In genomic region chr10:100826983-100827818, GRCh38 we compare ENCODE assay signal across 8 cellular contexts.
DNase-seq lines count a peak whose midpoint lies in the region; ATAC-seq and TF ChIP-seq lines count a peak whose summit lies in the region.

No MANE protein-coding gene starts in this region.

- H3K27me3 ChIP-seq in BLaER1 treated with 17β-estradiol and CSF1 and Interleukin-3, amounts not matched to agents 10 nM and 100 nM: peaks cover 76 to 96% (median 89%) of the 10 kb centered on the region in 11 experiments
- H3K27me3 ChIP-seq in HUES48 (ENCODE audit: control insufficient read depth, insufficient read depth, low read length) (peaks cover 100% of the 10 kb centered on the region), esophagus squamous epithelium (peaks cover 27 to 100% (median 49%) of the 10 kb centered on the region in 4 donors)

- H3K4me3 ChIP-seq in BLaER1 treated with 17β-estradiol and CSF1 and Interleukin-3, amounts not matched to agents 10 nM and 100 nM: peak overlapping the region; percentile 11 to 56 (median 33); a peak in 15 of 20 replicates
- H3K4me3 ChIP-seq in HUES48 (ENCODE audit: low read depth, low read length): peak overlapping the region; percentile 47
- H3K4me3 ChIP-seq in esophagus squamous epithelium: peak overlapping the region; percentile 3 to 56 (median 30)

- no peaks in the 10 kb centered on the region for H3K9me3 Mint-ChIP-seq in activated CD4-positive, alpha-beta T cell treated with anti-CD3 and anti-CD28 coated beads, Interleukin-2, amount 10 ng/mL, durations not matched to agents 24 days and 14 days
- no peaks in the 10 kb centered on the region for H3K9me3 Mint-ChIP-seq in osteocyte (ENCODE audit: unreplicated experiment)

- H3K27ac Mint-ChIP-seq in activated CD4-positive, alpha-beta T cell treated with anti-CD3 and anti-CD28 coated beads, Interleukin-2, amount 10 ng/mL, durations not matched to agents 24 days and 14 days: no peak overlapping the region
- H3K27ac Mint-ChIP-seq in osteocyte (ENCODE audit: unreplicated experiment): no peak overlapping the region

- peaks cover 0 to 43% (median 34%) of the 10 kb centered on the region in 11 experiments; a peak in 19 of 22 replicates for H3K9me3 ChIP-seq in BLaER1 treated with 17β-estradiol and CSF1 and Interleukin-3, amounts not matched to agents 10 nM and 100 nM (replicated peaks in 1 of 11)
- no peaks in the 10 kb centered on the region for H3K9me3 ChIP-seq in HUES48 (ENCODE audit: control insufficient read depth, insufficient read depth, low read length)
- no peaks in the 10 kb centered on the region for H3K9me3 ChIP-seq in esophagus squamous epithelium

- H3K36me3 ChIP-seq in BLaER1 treated with 17β-estradiol and CSF1 and Interleukin-3, amounts not matched to agents 10 nM and 100 nM: no peaks in the 10 kb centered on the region
- H3K36me3 ChIP-seq in HUES48 (ENCODE audit: control insufficient read depth, insufficient read depth, low read length) (no peaks in the 10 kb centered on the region), esophagus squamous epithelium (no peaks in the 10 kb centered on the region)

- H3K27ac ChIP-seq in BLaER1 treated with 17β-estradiol and CSF1 and Interleukin-3, amounts not matched to agents 10 nM and 100 nM: no peak overlapping the region
- H3K27ac ChIP-seq in HUES48 (ENCODE audit: low read depth, low read length): no peak overlapping the region
- no peak overlapping the region for H3K27ac ChIP-seq in esophagus squamous epithelium

- TF ChIP-seq CTCF in esophagus squamous epithelium (IDR thresholded peaks at IDR 0.05) (peak in 3 of 6 experiments; percentile 7 to 25 (median 10)), osteocyte (IDR thresholded peaks at IDR 0.05) (peak; percentile 37)

- H3K4me1 ChIP-seq in BLaER1 treated with 17β-estradiol and CSF1 and Interleukin-3, amounts not matched to agents 10 nM and 100 nM: peaks cover 0 to 29% (median 19%) of the 10 kb centered on the region in 10 experiments; a peak in 13 of 20 replicates
- H3K4me1 ChIP-seq in HUES48 (ENCODE audit: control insufficient read depth, insufficient read depth, low read length): peaks cover 11% of the 10 kb centered on the region; the same call in 1 of the 2 replicates
- peaks cover 24 to 46% (median 31%) of the 10 kb centered on the region in 3 donors for H3K4me1 ChIP-seq in esophagus squamous epithelium

- no peak for TF ChIP-seq POLR2A in esophagus squamous epithelium (IDR thresholded peaks at IDR 0.05)

- H3K4me3 Mint-ChIP-seq in activated CD4-positive, alpha-beta T cell treated with anti-CD3 and anti-CD28 coated beads, Interleukin-2, amount 10 ng/mL, durations not matched to agents 24 days and 14 days: peak overlapping the region; percentile 85
- H3K4me3 Mint-ChIP-seq in osteocyte (ENCODE audit: unreplicated experiment): peak overlapping the region; percentile 59

- WGBS in esophagus squamous epithelium, 2 donors: 2 to 3% methylated on average over 8 to 19 of the region's 68 CpGs

- intact Hi-C loops in activated CD4-positive, alpha-beta T cell treated with anti-CD3 and anti-CD28 coated beads, Interleukin-2, amount 10 ng/mL, durations not matched to agents 24 days and 14 days (cut with micrococcal nuclease): loop anchor here (5.0 kb wide), 3 partner anchors 85 to 305 kb away; partner anchors contain the start of gene TLX1
- intact Hi-C loops in esophagus squamous epithelium (cut with DNase I): no loop called here

- H4K20me1 ChIP-seq in BLaER1 treated with 17β-estradiol and CSF1 and Interleukin-3, amounts not matched to agents 10 nM and 100 nM: peaks cover 0 to 46% (median 18%) of the 10 kb centered on the region in 11 experiments; a peak in 12 of 22 replicates

- peak overlapping the region; percentile 12 to 69 (median 46); a peak in 18 of 22 replicates for H3K4me2 ChIP-seq in BLaER1 treated with 17β-estradiol and CSF1 and Interleukin-3, amounts not matched to agents 10 nM and 100 nM

- H3K4me1 Mint-ChIP-seq in activated CD4-positive, alpha-beta T cell treated with anti-CD3 and anti-CD28 coated beads, Interleukin-2, amount 10 ng/mL, durations not matched to agents 24 days and 14 days: peaks cover 24% of the 10 kb centered on the region
- peaks cover 20% of the 10 kb centered on the region for H3K4me1 Mint-ChIP-seq in osteocyte (ENCODE audit: unreplicated experiment)

- H3K36me3 Mint-ChIP-seq in activated CD4-positive, alpha-beta T cell treated with anti-CD3 and anti-CD28 coated beads, Interleukin-2, amount 10 ng/mL, durations not matched to agents 24 days and 14 days (ENCODE audit: low read depth): no peaks in the 10 kb centered on the region
- no peaks in the 10 kb centered on the region for H3K36me3 Mint-ChIP-seq in osteocyte (ENCODE audit: unreplicated experiment)

- peaks cover 78% of the 10 kb centered on the region for H3K27me3 Mint-ChIP-seq in activated CD4-positive, alpha-beta T cell treated with anti-CD3 and anti-CD28 coated beads, Interleukin-2, amount 10 ng/mL, durations not matched to agents 24 days and 14 days
- H3K27me3 Mint-ChIP-seq in osteocyte (ENCODE audit: unreplicated experiment): peaks cover 83% of the 10 kb centered on the region

- no peak for ATAC-seq in GM21717 (IDR thresholded peaks at IDR 0.05; ENCODE audit: unreplicated experiment)
- no peak for ATAC-seq in HG02840 (IDR thresholded peaks at IDR 0.05; ENCODE audit: low FRiP score, unreplicated experiment)
- no peak for ATAC-seq in HG03108 (IDR thresholded peaks at IDR 0.05; ENCODE audit: unreplicated experiment)

- DNase-seq in activated CD4-positive, alpha-beta T cell treated with anti-CD3 and anti-CD28 coated beads, Interleukin-2, amount 10 ng/mL, durations not matched to agents 24 days and 14 days: peak; percentile 76
- DNase-seq in esophagus squamous epithelium (lab: John Stamatoyannopoulos, UW) (no peak), osteocyte (ENCODE audit: extremely low spot score, unreplicated experiment) (no peak)

- H3K9ac ChIP-seq in BLaER1 treated with 17β-estradiol and CSF1 and Interleukin-3, amounts not matched to agents 10 nM and 100 nM: no peak overlapping the region
- H3K9ac ChIP-seq in HUES48 (ENCODE audit: low read depth, low read length): no peak overlapping the region
